In the genomic region with DNA sequence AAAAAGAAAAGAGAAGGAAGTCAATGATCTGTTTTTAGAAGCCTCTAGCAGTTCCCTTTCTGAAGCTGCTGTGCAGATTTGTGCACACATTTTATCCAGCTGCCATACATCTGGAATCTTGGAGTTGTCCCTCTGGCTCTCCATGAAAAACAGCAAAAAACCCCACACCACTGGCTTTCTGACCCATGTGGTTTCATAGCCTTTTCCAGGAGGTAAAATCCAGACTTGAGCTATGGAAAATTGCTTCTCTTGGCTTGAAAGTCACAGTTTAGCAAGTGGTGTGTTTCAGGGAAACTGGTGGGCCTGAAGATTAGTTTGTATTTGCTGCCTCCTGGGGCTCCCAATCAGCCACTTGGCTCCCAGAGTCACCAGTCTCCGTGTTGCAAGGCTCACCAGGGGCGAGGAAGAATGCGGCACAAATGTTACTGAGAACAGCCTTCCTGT, we compare ENCODE assay signal across 10 cellular contexts. TPM values are rescaled to one million over a fixed set of nuclear protein-coding genes. Genes with fewer than 3 reads are reported as not detected.
DNase-seq lines count a peak whose midpoint lies in the region; ATAC-seq, FAIRE-seq and TF ChIP-seq lines count a peak whose summit lies in the region.
"Had no signal": no experiment of that assay in that cellular context is flagged by ENCODE, and none has a peak within 500 bp of the region (broad histone marks: within the 10 kb centered on the region; RNA-seq: fewer than 3 reads in every experiment).

No MANE protein-coding gene starts in this region.

- no peak overlapping the region for H2AFZ ChIP-seq in PC-3 (ENCODE audit: low read length)

- no peaks in the 10 kb centered on the region for H3F3A ChIP-seq in PC-3 (ENCODE audit: low read length, unreplicated experiment)

- no peaks in the 10 kb centered on the region for H3K9me2 ChIP-seq in PC-3 (replicated peaks; ENCODE audit: low read length)

- no TSS peak for BruUV-seq in PC-3 (replicated peaks; lab: Mats Ljungman, UMichigan)

- DNase-seq in NOMO-1 treated with dmso at 0.1 percent for 144 hours (lab: John Stamatoyannopoulos, UW; ENCODE audit: unreplicated experiment) (peak; percentile 26), fibroblast of peridontal ligament (ENCODE audit: extremely low read depth) (peak; percentile 21), pancreas (no peak), PC-3 (no peak), occipital lobe (lab: John Stamatoyannopoulos, UW) (no peak)
- DNase-seq in effector memory CD4-positive, alpha-beta T cell = no peak
- DNase-seq: activated naive CD4-positive, alpha-beta T cell treated with anti-CD3 and anti-CD28 coated beads, Interleukin-2, amount 50 U/mL, for 16 hours; NCI-H524 had no signal

- no peaks in the 10 kb centered on the region for H4K20me1 ChIP-seq in BLaER1 treated with 17β-estradiol and CSF1 and Interleukin-3, amounts not matched to agents 10 nM and 100 nM
- H4K20me1 ChIP-seq in PC-3 (ENCODE audit: low read length) = no peaks in the 10 kb centered on the region

- peak overlapping the region in 6 of 11 experiments; percentile 34 to 58 (median 40); a peak in 9 of 22 replicates for H3K9ac ChIP-seq in BLaER1 treated with 17β-estradiol and CSF1 and Interleukin-3, amounts not matched to agents 10 nM and 100 nM
- H3K9ac ChIP-seq in PC-3 (ENCODE audit: low read length) = no peak overlapping the region

- intact Hi-C loops in pancreas (cut with DNase I) = no loop called here
- intact Hi-C loops in PC-3 (cut with micrococcal nuclease) = no loop called here

- peak overlapping the region; percentile 27 to 96 (median 85) for H3K4me2 ChIP-seq in BLaER1 treated with 17β-estradiol and CSF1 and Interleukin-3, amounts not matched to agents 10 nM and 100 nM
- H3K4me2 ChIP-seq in PC-3 (ENCODE audit: low read length) = no peak overlapping the region

- no peaks in the 10 kb centered on the region for H3K79me2 ChIP-seq in PC-3 (ENCODE audit: low read length)

- peak in 3 of 4 donors; percentile 42 to 50 (median 46) for ATAC-seq in pancreas
- no peak for ATAC-seq in HG03280 (IDR thresholded peaks at IDR 0.05; ENCODE audit: unreplicated experiment)
- no peak for ATAC-seq in PC-3

- peaks cover 0 to 4% (median 0%) of the 10 kb centered on the region in 11 experiments; a peak in 1 of 22 replicates for H3K9me3 ChIP-seq in BLaER1 treated with 17β-estradiol and CSF1 and Interleukin-3, amounts not matched to agents 10 nM and 100 nM (replicated peaks in 1 of 11)
- H3K9me3 ChIP-seq in pancreas (no peaks in the 10 kb centered on the region), PC-3 (ENCODE audit: low read length) (no peaks in the 10 kb centered on the region)
- no peaks in the 10 kb centered on the region for H3K9me3 ChIP-seq in effector memory CD4-positive, alpha-beta T cell (ENCODE audit: control insufficient read depth, low read length)

- POLR2A ChIA-PET in PC-3 (lab: Charles Lee; ENCODE audit: unreplicated experiment) = no interaction called here

- H3K27me3 ChIP-seq in BLaER1 treated with 17β-estradiol and CSF1 and Interleukin-3, amounts not matched to agents 10 nM and 100 nM = no peaks in the 10 kb centered on the region
- no peaks in the 10 kb centered on the region for H3K27me3 ChIP-seq in pancreas
- H3K27me3 ChIP-seq in PC-3 (ENCODE audit: low read length) = no peaks in the 10 kb centered on the region
- no peaks in the 10 kb centered on the region for H3K27me3 ChIP-seq in effector memory CD4-positive, alpha-beta T cell (replicated peaks; ENCODE audit: control insufficient read depth, insufficient read depth, low read length, poor library complexity, severe bottlenecking)

- 81 to 82% methylated on average over 3 of the region's 3 CpGs for WGBS in pancreas, 2 donors

- peaks cover 26 to 85% (median 46%) of the 10 kb centered on the region in 10 experiments for H3K4me1 ChIP-seq in BLaER1 treated with 17β-estradiol and CSF1 and Interleukin-3, amounts not matched to agents 10 nM and 100 nM
- H3K4me1 ChIP-seq in pancreas (peaks cover 0 to 11% (median 0%) of the 10 kb centered on the region in 3 donors), PC-3 (ENCODE audit: insufficient read depth, low read length) (peaks cover 10% of the 10 kb centered on the region)
- H3K4me1 ChIP-seq in effector memory CD4-positive, alpha-beta T cell (ENCODE audit: control insufficient read depth, insufficient read depth, low read length, poor library complexity, severe bottlenecking) = no peaks in the 10 kb centered on the region

- no peak for FAIRE-seq in pancreas (lab: Jason Lieb, UNC)

- peak overlapping the region in 1 of 10 experiments; percentile 5; a peak in 3 of 20 replicates for H3K4me3 ChIP-seq in BLaER1 treated with 17β-estradiol and CSF1 and Interleukin-3, amounts not matched to agents 10 nM and 100 nM
- H3K4me3 ChIP-seq in pancreas (no peak overlapping the region), PC-3 (ENCODE audit: low read length) (no peak overlapping the region)
- no peak overlapping the region for H3K4me3 ChIP-seq in effector memory CD4-positive, alpha-beta T cell (ENCODE audit: insufficient read depth, low read depth, low read length, poor library complexity, severe bottlenecking)

- TF ChIP-seq CTCF in pancreas (IDR thresholded peaks at IDR 0.05) (no peak), PC-3 (conservative IDR thresholded peaks at IDR 0.05; ENCODE audit: low read depth, low read length) (no peak)

- H3K27ac ChIP-seq in BLaER1 treated with 17β-estradiol and CSF1 and Interleukin-3, amounts not matched to agents 10 nM and 100 nM = peak overlapping the region in 8 of 11 experiments; percentile 2 to 55 (median 41); a peak in 12 of 22 replicates
- H3K27ac ChIP-seq in pancreas (no peak overlapping the region), PC-3 (ENCODE audit: low read length) (no peak overlapping the region)
- H3K27ac ChIP-seq in effector memory CD4-positive, alpha-beta T cell (ENCODE audit: insufficient read depth, low read length, poor library complexity, severe bottlenecking) = no peak overlapping the region

- CTCF ChIA-PET in PC-3 (lab: Charles Lee) = no interaction called here

- H3K36me3 ChIP-seq in BLaER1 treated with 17β-estradiol and CSF1 and Interleukin-3, amounts not matched to agents 10 nM and 100 nM = no peaks in the 10 kb centered on the region
- H3K36me3 ChIP-seq in pancreas (no peaks in the 10 kb centered on the region), PC-3 (ENCODE audit: low read depth, low read length) (no peaks in the 10 kb centered on the region)
- H3K36me3 ChIP-seq in effector memory CD4-positive, alpha-beta T cell (ENCODE audit: control insufficient read depth, insufficient read depth, low read length) = no peaks in the 10 kb centered on the region

RNA-seq across cellular contexts. Expression of a gene that starts 50.2 kb away (rescaled TPM):
- total RNA-seq in pancreas = 1 to 10 TPM in 3 of 6 donors, under 1 TPM in 3; 0.62 to 1.3 (median 0.97) TPM
- polyA plus RNA-seq in pancreas = 1 to 10 TPM in 1 of 2 donors, under 1 TPM in 1; 0.49 to 2.1 TPM
- 0.15 and 0.29 TPM in 2 replicates for total RNA-seq in PC-3 (2014; rRNA removed)
- 3.3 TPM for total RNA-seq in occipital lobe

Comparison
In these comparisons a context has a peak if more than half of its experiments do, and no peak if none do; other contexts are left out.
1. H3K27ac ChIP-seq: peak in BLaER1 treated with 17β-estradiol and CSF1 and Interleukin-3, amounts not matched to agents 10 nM and 100 nM (8 of 11); none in pancreas (0 of 4), PC-3 (single experiment) and effector memory CD4-positive, alpha-beta T cell (single experiment).
2. DNase-seq: peak in NOMO-1 treated with dmso at 0.1 percent for 144 hours (single experiment) and fibroblast of peridontal ligament (single experiment); none in pancreas (0 of 6), PC-3 (single experiment), occipital lobe (single experiment) and effector memory CD4-positive, alpha-beta T cell (0 of 3).
3. ATAC-seq: peak in pancreas (3 of 4); none in HG03280 (single experiment) and PC-3 (single experiment).